12 cellular contexts compared by ENCODE assay signal in genomic region chr2:28269019-28269784, GRCh38.
DNase-seq lines count a peak whose midpoint lies in the region; ATAC-seq and TF ChIP-seq lines count a peak whose summit lies in the region.
"Had no signal": no experiment of that assay in that cellular context is flagged by ENCODE, and none has a peak within 500 bp of the region (broad histone marks: within the 10 kb centered on the region; RNA-seq: fewer than 3 reads in every experiment).

No MANE protein-coding gene starts in this region.

- no peaks in the 10 kb centered on the region for H3K36me3 Mint-ChIP-seq in nephron progenitor cell (ENCODE audit: low read depth)

- no peaks in the 10 kb centered on the region for H3K9me3 Mint-ChIP-seq in nephron progenitor cell
- H3K9me3 Mint-ChIP-seq: activated T-helper 1 cell treated with anti-CD3 and anti-CD28 coated beads, Interleukin-12 subunit alpha, Interleukin-12 subunit beta, Interleukin-2, Interleukin-4 antibody, amounts not matched to agents 30 ng/mL and 10 ng/mL and 1 ng/mL, durations not matched to agents 14 hours and 24 hours and 36 hours; stimulated activated memory B cell treated with anti-CD40 and anti-IgM and Interleukin-4, amounts not matched to agents 10 μg/mL and 1 μg/mL and 100 μg/mL, for 72 hours had no signal

- H3K27me3 Mint-ChIP-seq in nephron progenitor cell (ENCODE audit: low read depth, poor library complexity), result no peaks in the 10 kb centered on the region
- H3K27me3 Mint-ChIP-seq: stimulated activated memory B cell treated with anti-CD40 and anti-IgM and Interleukin-4, amounts not matched to agents 10 μg/mL and 1 μg/mL and 100 μg/mL, for 72 hours had no signal

- no peak for TF ChIP-seq CTCF in nephron progenitor cell (IDR thresholded peaks at IDR 0.05)

- H3K27ac Mint-ChIP-seq in nephron progenitor cell, result peak overlapping the region; percentile 89
- H3K27ac Mint-ChIP-seq: activated T-helper 1 cell treated with anti-CD3 and anti-CD28 coated beads, Interleukin-12 subunit alpha, Interleukin-12 subunit beta, Interleukin-2, Interleukin-4 antibody, amounts not matched to agents 30 ng/mL and 10 ng/mL and 1 ng/mL, durations not matched to agents 14 hours and 24 hours and 36 hours; stimulated activated memory B cell treated with anti-CD40 and anti-IgM and Interleukin-4, amounts not matched to agents 10 μg/mL and 1 μg/mL and 100 μg/mL, for 72 hours had no signal

- peak; percentile 70 for DNase-seq in Daoy (ENCODE audit: low read depth)
- peak; percentile 89 for DNase-seq in OCI-M1 (lab: John Stamatoyannopoulos, UW)
- peak; percentile 19 to 70 for DNase-seq in erythroblast (lab: John Stamatoyannopoulos, UW)
- DNase-seq in nephron progenitor cell, result no peak
- DNase-seq in NCI-H146 (lab: John Stamatoyannopoulos, UW), result no peak
- DNase-seq in NCI-H82 (lab: John Stamatoyannopoulos, UW), result no peak
- DNase-seq: DMS79 treated with DMSO at 0.1 percent for 48 hours, foreskin melanocyte had no signal

- no peak for ATAC-seq in HG03378 (IDR thresholded peaks at IDR 0.05; ENCODE audit: unreplicated experiment)
- no peak for ATAC-seq in HG02973 (IDR thresholded peaks at IDR 0.05; ENCODE audit: unreplicated experiment)
- ATAC-seq: stimulated activated memory B cell treated with anti-CD40 and anti-IgM and Interleukin-4, amounts not matched to agents 10 μg/mL and 1 μg/mL and 100 μg/mL, for 72 hours had no signal

- H3K4me1 Mint-ChIP-seq in nephron progenitor cell, result peaks cover 14% of the 10 kb centered on the region

- no peak overlapping the region for H3K4me3 Mint-ChIP-seq in nephron progenitor cell
- H3K4me3 Mint-ChIP-seq: activated T-helper 1 cell treated with anti-CD3 and anti-CD28 coated beads, Interleukin-12 subunit alpha, Interleukin-12 subunit beta, Interleukin-2, Interleukin-4 antibody, amounts not matched to agents 30 ng/mL and 10 ng/mL and 1 ng/mL, durations not matched to agents 14 hours and 24 hours and 36 hours; stimulated activated memory B cell treated with anti-CD40 and anti-IgM and Interleukin-4, amounts not matched to agents 10 μg/mL and 1 μg/mL and 100 μg/mL, for 72 hours had no signal

- TF ChIP-seq POLR2A in erythroblast (IDR thresholded peaks at IDR 0.05; ENCODE audit: low read length), result no peak

Comparison
In these comparisons a context has a peak if more than half of its experiments do, and no peak if none do; other contexts are left out.
1. DNase-seq: peak in Daoy (single experiment), OCI-M1 (single experiment) and erythroblast (2 of 2); none in nephron progenitor cell (single experiment), NCI-H146 (single experiment) and NCI-H82 (single experiment).